Comparison of ENCODE assay signal across 9 cellular contexts in genomic region chr5:91126448-91126847, GRCh38.
DNase-seq lines count a peak whose midpoint lies in the region; ATAC-seq, FAIRE-seq and TF ChIP-seq lines count a peak whose summit lies in the region.
"Had no signal": no experiment of that assay in that cellular context is flagged by ENCODE, and none has a peak within 500 bp of the region (broad histone marks: within the 10 kb centered on the region; RNA-seq: fewer than 3 reads in every experiment).

No MANE protein-coding gene starts in this region.

- H3K9me2 ChIP-seq in GM23338 (ENCODE audit: insufficient read depth) = no peaks in the 10 kb centered on the region

- no peak overlapping the region for H3K27ac Mint-ChIP-seq in GM23338

- FAIRE-seq in keratinocyte (lab: Jason Lieb, UNC) = peak; percentile 48
- FAIRE-seq: TTC549 had no signal

- H3K36me3 ChIP-seq in GM23338 (ENCODE audit: insufficient read depth) (no peaks in the 10 kb centered on the region), breast epithelium (no peaks in the 10 kb centered on the region), keratinocyte (ENCODE audit: control insufficient read depth in 2 of 2, extremely low read depth in 1 of 2, insufficient read depth in 2 of 2, low read length in 2 of 2) (no peaks in the 10 kb centered on the region)

- no peak overlapping the region for H3K9ac ChIP-seq in keratinocyte (ENCODE audit: control insufficient read depth, extremely low read depth, insufficient read depth, low read length)

- H3K4me3 ChIP-seq in GM23338 (no peak overlapping the region), breast epithelium (peak overlapping the region in 1 of 3 donors; percentile 13), keratinocyte (ENCODE audit: control insufficient read depth in 2 of 3, extremely low read depth in 1 of 3, insufficient read depth in 2 of 3, low read depth in 1 of 3, low read length in 3 of 3) (no peak overlapping the region)

- H3K27me3 ChIP-seq in GM23338 (ENCODE audit: insufficient read depth) = no peaks in the 10 kb centered on the region
- H3K27me3 ChIP-seq in breast epithelium = no peaks in the 10 kb centered on the region
- H3K27me3 ChIP-seq in keratinocyte (ENCODE audit: control insufficient read depth, extremely low read depth, insufficient read depth, low read length) = no peaks in the 10 kb centered on the region

- H3K27ac ChIP-seq in GM23338 (ENCODE audit: low read depth) (0 out of 2 replicates have a peak overlapping the region, but pooled peaks have one; percentile 23), breast epithelium (peak overlapping the region; percentile 82 to 86), keratinocyte (ENCODE audit: control insufficient read depth, insufficient read depth, low read length) (no peak overlapping the region)

- H3K36me3 Mint-ChIP-seq in GM23338 (ENCODE audit: low read depth) = no peaks in the 10 kb centered on the region

- TF ChIP-seq CTCF in GM23338 (conservative IDR thresholded peaks at IDR 0.05; ENCODE audit: low read depth in 2 of 2) (no peak), breast epithelium (IDR thresholded peaks at IDR 0.05) (no peak), keratinocyte (optimal IDR thresholded peaks at IDR 0.05 in 1 of 3, IDR thresholded peaks at IDR 0.05 in 1 of 3, conservative IDR thresholded peaks at IDR 0.05 in 1 of 3; ENCODE audit: extremely low read depth in 1 of 3, insufficient read depth in 2 of 3, low read length in 3 of 3) (no peak)

- no peaks in the 10 kb centered on the region for H3K27me3 Mint-ChIP-seq in GM23338 (ENCODE audit: insufficient read depth, low read depth, poor library complexity)

- H3F3A ChIP-seq in GM23338 (replicated peaks; ENCODE audit: low read depth) = no peaks in the 10 kb centered on the region

- no peaks in the 10 kb centered on the region for H3K9me1 ChIP-seq in keratinocyte (ENCODE audit: control insufficient read depth, extremely low read depth, insufficient read depth, low read length)

- dilution Hi-C loops in keratinocyte (cut with MboI; ENCODE audit: extremely low pct_ligation_motif_present, low sequenced_read_pairs) = no loop called here

- H3K4me1 Mint-ChIP-seq in GM23338 = peaks cover 4% of the 10 kb centered on the region; the same call in 2 of the 3 replicates

- no peaks in the 10 kb centered on the region for H3K9me3 Mint-ChIP-seq in GM23338

- no peak overlapping the region for H2AFZ ChIP-seq in GM23338
- H2AFZ ChIP-seq in keratinocyte (ENCODE audit: control insufficient read depth, low read length) = no peak overlapping the region

- no peak overlapping the region for H3K4me3 Mint-ChIP-seq in GM23338

- H3K4me2 ChIP-seq in GM23338 (no peak overlapping the region), keratinocyte (ENCODE audit: control insufficient read depth, extremely low read depth, insufficient read depth, low read depth, low read length) (no peak overlapping the region)

- 0 out of 2 replicates have a peak, but pooled peaks cover 5% of the 10 kb centered on the region for H4K20me1 ChIP-seq in GM23338 (replicated peaks; ENCODE audit: insufficient read depth)
- H4K20me1 ChIP-seq in keratinocyte (ENCODE audit: control insufficient read depth, extremely low read depth, insufficient read depth, low read length) = no peaks in the 10 kb centered on the region

- ATAC-seq in GM23338 (no peak), HG02798 (IDR thresholded peaks at IDR 0.05; ENCODE audit: poor library complexity, unreplicated experiment) (no peak)

- intact Hi-C loops in breast epithelium (cut with DNase I; ENCODE audit: low total_unique reads) = no loop called here

- H3K4me1 ChIP-seq in GM23338 (ENCODE audit: insufficient read depth) (no peaks in the 10 kb centered on the region), breast epithelium (peaks cover 4 to 32% of the 10 kb centered on the region in 2 donors), keratinocyte (ENCODE audit: control insufficient read depth, extremely low read depth, insufficient read depth, low read length) (peaks cover under 1% of the 10 kb centered on the region)

- H3K9me3 ChIP-seq in breast epithelium (no peaks in the 10 kb centered on the region), keratinocyte (ENCODE audit: control insufficient read depth, low read depth, low read length) (no peaks in the 10 kb centered on the region)

- TF ChIP-seq POLR2A in breast epithelium (IDR thresholded peaks at IDR 0.05) = no peak

- H3K79me2 ChIP-seq in GM23338 (replicated peaks; ENCODE audit: insufficient read depth) (no peaks in the 10 kb centered on the region), keratinocyte (ENCODE audit: control insufficient read depth, insufficient read depth, low read length) (no peaks in the 10 kb centered on the region)

- DNase-seq in GM23338 (ENCODE audit: low spot score) (no peak), breast epithelium (ENCODE audit: low spot score in 2 of 2) (no peak), keratinocyte (ENCODE audit: low read depth, low spot score) (no peak), stromal cell of bone marrow (ENCODE audit: low read depth) (peak; percentile 88), GM19240 (ENCODE audit: insufficient read length, low spot score) (no peak), MV-4-11 (lab: John Stamatoyannopoulos, UW) (no peak)
- no peak for DNase-seq in stimulated activated CD4-positive, alpha-beta T cell treated with anti-CD3 and anti-CD28 coated beads, Interleukin-4, amount 100 ng/mL, for 24 hours

TF ChIP-seq in GM23338, 12 proteins besides CTCF, POLR2A, EP300 and RAD21:
- TF ChIP-seq NANOG (IDR thresholded peaks at IDR 0.05; ENCODE audit: borderline replicate concordance) = no peak
TF ChIP-seq in GM23338: peak in this region for 0.
